In the genomic region with DNA sequence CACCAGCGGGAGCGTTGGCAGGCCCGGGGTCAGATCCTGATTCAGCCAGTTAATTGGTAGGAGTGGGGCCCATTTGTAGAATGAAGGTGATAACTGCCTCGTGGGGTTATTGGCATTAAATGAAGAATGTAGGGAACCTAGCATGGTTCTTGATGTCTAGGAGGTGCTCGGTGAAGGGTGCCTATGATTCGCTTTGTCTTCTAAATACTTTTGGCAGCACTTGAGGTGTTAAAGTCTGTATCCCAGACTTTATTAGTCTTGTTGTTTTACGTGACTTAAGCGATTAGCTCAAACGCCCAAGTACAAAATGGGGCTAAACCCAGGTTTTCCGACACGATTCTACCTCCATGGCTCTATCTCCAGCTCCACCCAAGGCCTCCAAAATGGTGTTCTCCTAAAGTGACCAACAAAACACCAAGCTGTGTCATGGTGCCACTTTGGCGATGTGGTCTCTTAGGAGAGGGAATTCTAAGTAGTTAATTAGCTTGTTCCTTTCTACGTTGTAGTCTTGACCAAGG, we compare ENCODE assay signal across 8 cellular contexts. TPM values are rescaled to one million over a fixed set of nuclear protein-coding genes. Genes with fewer than 3 reads are reported as not detected.
DNase-seq lines count a peak whose midpoint lies in the region; ATAC-seq and TF ChIP-seq lines count a peak whose summit lies in the region.

No MANE protein-coding gene starts in this region.

- no peaks in the 10 kb centered on the region for H3K27me3 Mint-ChIP-seq in T-cell

- H3K4me3 Mint-ChIP-seq in T-cell, result peak overlapping the region; percentile 73 to 82 (median 76)

- H3K9ac ChIP-seq in rectal smooth muscle tissue (ENCODE audit: low read length), result peak overlapping the region; percentile 38

- peaks cover 33 to 43% (median 39%) of the 10 kb centered on the region in 3 donors for H3K4me1 Mint-ChIP-seq in T-cell

- no peak for ATAC-seq in T-cell (replicated peaks in 1 of 4)

- H3K36me3 ChIP-seq in rectal smooth muscle tissue (ENCODE audit: control insufficient read depth, insufficient read depth, low read length), result no peaks in the 10 kb centered on the region

- no peaks in the 10 kb centered on the region for H3K9me3 Mint-ChIP-seq in T-cell

- H3K4me1 ChIP-seq in rectal smooth muscle tissue (ENCODE audit: control insufficient read depth, insufficient read depth, low read length), result peaks cover 21% of the 10 kb centered on the region

- H3K27me3 ChIP-seq in rectal smooth muscle tissue (ENCODE audit: control insufficient read depth, insufficient read depth, low read length), result no peaks in the 10 kb centered on the region

- POLR2A ChIA-PET in T-cell (lab: Charles Lee), result interaction anchor here in 1 of 2 donors (0.6 kb wide), 1 partner anchor 10 kb away, joined by 3 read pairs; no protein-coding TSS in a partner anchor

- H3K27ac ChIP-seq in rectal smooth muscle tissue (ENCODE audit: low read depth, low read length), result peak overlapping the region; percentile 92

- H3K27ac Mint-ChIP-seq in T-cell, result peak overlapping the region; percentile 72 to 82

- peak overlapping the region; percentile 64 for H3K4me3 ChIP-seq in GM12875 (ENCODE audit: low read depth, low read length)
- H3K4me3 ChIP-seq in fibroblast of villous mesenchyme (ENCODE audit: low read depth, low read length), result peak overlapping the region; percentile 89
- peak overlapping the region; percentile 68 for H3K4me3 ChIP-seq in rectal smooth muscle tissue (ENCODE audit: low read length)

- CTCF ChIA-PET in T-cell (lab: Charles Lee), result interaction anchor here (0.6 to 1.1 kb wide), 3 partner anchors 12 to 890 kb away, joined by 3 to 6 read pairs (median 4); no protein-coding TSS in a partner anchor

- H3K36me3 Mint-ChIP-seq in T-cell, result peaks cover 10% of the 10 kb centered on the region

- TF ChIP-seq CTCF in GM12875 (IDR thresholded peaks at IDR 0.05; ENCODE audit: borderline replicate concordance, insufficient read depth, low read depth, low read length), result no peak
- TF ChIP-seq CTCF in fibroblast of villous mesenchyme (IDR thresholded peaks at IDR 0.05; ENCODE audit: insufficient read depth, low read depth, low read length), result no peak

- DNase-seq in T-cell, result no peak
- DNase-seq in fibroblast of villous mesenchyme (ENCODE audit: low read depth), result no peak
- DNase-seq in activated CD4-positive, CD25-positive, alpha-beta regulatory T cell treated with anti-CD3 and anti-CD28 coated beads, Interleukin-2, amount 50 U/mL, for 72 hours, result no peak
- DNase-seq in stimulated activated CD4-positive, alpha-beta T cell treated with anti-CD3 and anti-CD28 coated beads, Interleukin-2, amount 100 ng/mL, for 24 hours, result no peak
- DNase-seq in stimulated activated CD4-positive, alpha-beta T cell treated with anti-CD3 and anti-CD28 coated beads, Interleukin-12 subunit alpha, Interleukin-12 subunit beta, amount 100 ng/mL, for 4 hours, result no peak
- no peak for DNase-seq in DMS53 treated with DMSO at 0.1 percent for 48 hours (lab: John Stamatoyannopoulos, UW; ENCODE audit: unreplicated experiment)

RNA-seq across cellular contexts. Expression of a gene that starts 1.0 kb away (rescaled TPM):
- 10 to 100 TPM; 31.5 to 54.7 (median 44.4) TPM for total RNA-seq in T-cell
- total RNA-seq in fibroblast of villous mesenchyme, result 99.2 and 136 TPM in 2 replicates
